ENCODE assay signal across 10 cellular contexts in genomic region chr15:42010434-42010833, GRCh38. TPM values are rescaled to one million over a fixed set of nuclear protein-coding genes. Genes with fewer than 3 reads are reported as not detected.
DNase-seq lines count a peak whose midpoint lies in the region; ATAC-seq and TF ChIP-seq lines count a peak whose summit lies in the region.
"Had no signal": no experiment of that assay in that cellular context is flagged by ENCODE, and none has a peak within 500 bp of the region (broad histone marks: within the 10 kb centered on the region; RNA-seq: fewer than 3 reads in every experiment).

No MANE protein-coding gene starts in this region.

- peak; percentile 72 for ATAC-seq in GM18907 (IDR thresholded peaks at IDR 0.05; ENCODE audit: unreplicated experiment)
- peak; percentile 64 for ATAC-seq in HG03097 (IDR thresholded peaks at IDR 0.05; ENCODE audit: low FRiP score, unreplicated experiment)
- no peak for ATAC-seq in naive thymus-derived CD8-positive, alpha-beta T cell

- no peaks in the 10 kb centered on the region for H3K27me3 Mint-ChIP-seq in activated naive CD8-positive, alpha-beta T cell treated with anti-CD3 and anti-CD28 coated beads for 36 hours
- no peaks in the 10 kb centered on the region for H3K27me3 Mint-ChIP-seq in naive thymus-derived CD8-positive, alpha-beta T cell

- H3K4me2 ChIP-seq in SK-N-SH = no peak overlapping the region

- no peak overlapping the region for H3K4me3 ChIP-seq in SK-N-SH (ENCODE audit: low read depth in 2 of 2, low read length in 1 of 2)

- POLR2A ChIA-PET in SK-N-SH (lab: Yijun Ruan, JAX) = no interaction called here
- POLR2A ChIA-PET in naive thymus-derived CD8-positive, alpha-beta T cell (lab: Charles Lee) = no interaction called here

- H3K9ac ChIP-seq in SK-N-SH = no peak overlapping the region

- H3F3A ChIP-seq in SK-N-SH (replicated peaks; ENCODE audit: insufficient read depth) = no peaks in the 10 kb centered on the region

- no peaks in the 10 kb centered on the region for H3K36me3 ChIP-seq in SK-N-SH (replicated peaks in 1 of 2; ENCODE audit: control insufficient read depth in 1 of 2, insufficient read depth in 2 of 2, low read length in 1 of 2)

- no peaks in the 10 kb centered on the region for H3K9me3 Mint-ChIP-seq in activated naive CD8-positive, alpha-beta T cell treated with anti-CD3 and anti-CD28 coated beads for 36 hours
- H3K9me3 Mint-ChIP-seq in naive thymus-derived CD8-positive, alpha-beta T cell = no peaks in the 10 kb centered on the region

- WGBS in SK-N-SH (ENCODE audit: low lambda C conversion rate) = 8% methylated on average over 1 of the region's 1 CpG

- H3K27me3 ChIP-seq in SK-N-SH (ENCODE audit: insufficient read depth) = 0 out of 2 replicates have a peak, but pooled peaks cover 9% of the 10 kb centered on the region

- DNase-seq in A172 (ENCODE audit: low spot score) (peak; percentile 12), SK-N-SH (no peak), SKM-1 (lab: John Stamatoyannopoulos, UW; ENCODE audit: unreplicated experiment) (no peak), SK-N-DZ (ENCODE audit: low spot score) (no peak)
- DNase-seq in activated naive CD8-positive, alpha-beta T cell treated with anti-CD3 and anti-CD28 coated beads for 36 hours = no peak
- DNase-seq in naive thymus-derived CD8-positive, alpha-beta T cell = no peak
- DNase-seq: stimulated activated CD8-positive, alpha-beta memory T cell treated with anti-CD3 and anti-CD28 coated beads, Interleukin-4, amount 100 ng/mL, for 48 hours had no signal

- H3K36me3 Mint-ChIP-seq in activated naive CD8-positive, alpha-beta T cell treated with anti-CD3 and anti-CD28 coated beads for 36 hours = no peaks in the 10 kb centered on the region
- no peaks in the 10 kb centered on the region for H3K36me3 Mint-ChIP-seq in naive thymus-derived CD8-positive, alpha-beta T cell

- no peak for TF ChIP-seq CTCF in SK-N-SH (IDR thresholded peaks at IDR 0.05)

- no peaks in the 10 kb centered on the region for H3K9me3 ChIP-seq in SK-N-SH

- no peak for TF ChIP-seq RAD21 in SK-N-SH (IDR thresholded peaks at IDR 0.05; ENCODE audit: low read length)

- no peak for TF ChIP-seq EP300 in SK-N-SH (IDR thresholded peaks at IDR 0.05; ENCODE audit: borderline replicate concordance in 1 of 2, low read depth in 1 of 2, low read length in 1 of 2)

- no peak overlapping the region for H3K27ac ChIP-seq in SK-N-SH (ENCODE audit: low read depth in 2 of 2, low read length in 1 of 2)
- H3K27ac ChIP-seq: C4-2B had no signal

- no peaks in the 10 kb centered on the region for H3K9me2 ChIP-seq in SK-N-SH

- H3K4me1 Mint-ChIP-seq in activated naive CD8-positive, alpha-beta T cell treated with anti-CD3 and anti-CD28 coated beads for 36 hours = peaks cover 20% of the 10 kb centered on the region
- peaks cover 0 to 5% (median 0%) of the 10 kb centered on the region in 4 donors for H3K4me1 Mint-ChIP-seq in naive thymus-derived CD8-positive, alpha-beta T cell

- peak overlapping the region; percentile 39 for H3K27ac Mint-ChIP-seq in activated naive CD8-positive, alpha-beta T cell treated with anti-CD3 and anti-CD28 coated beads for 36 hours
- no peak overlapping the region for H3K27ac Mint-ChIP-seq in naive thymus-derived CD8-positive, alpha-beta T cell

- H3K79me2 ChIP-seq in SK-N-SH (ENCODE audit: insufficient read depth) = no peaks in the 10 kb centered on the region

- H3K4me1 ChIP-seq in SK-N-SH (ENCODE audit: control insufficient read depth in 1 of 2, insufficient read depth in 2 of 2, low read depth in 1 of 2, low read length in 1 of 2) = no peaks in the 10 kb centered on the region

- no peak overlapping the region for H2AFZ ChIP-seq in SK-N-SH (ENCODE audit: low read depth)

- H4K20me1 ChIP-seq in SK-N-SH (ENCODE audit: insufficient read depth) = no peaks in the 10 kb centered on the region

- no peak overlapping the region for H3K4me3 Mint-ChIP-seq in activated naive CD8-positive, alpha-beta T cell treated with anti-CD3 and anti-CD28 coated beads for 36 hours
- H3K4me3 Mint-ChIP-seq in naive thymus-derived CD8-positive, alpha-beta T cell = no peak overlapping the region

- CTCF ChIA-PET in SK-N-SH (lab: Yijun Ruan, JAX) = no interaction called here

TF ChIP-seq in SK-N-SH, 30 proteins besides CTCF, POLR2A, EP300 and RAD21:
- TF ChIP-seq ELF1 (IDR thresholded peaks at IDR 0.05) (no peak), CHD2 (IDR thresholded peaks at IDR 0.05; ENCODE audit: low read length, partially characterized antibody) (no peak), GATA2 (CRISPR knock-in tag; IDR thresholded peaks at IDR 0.05) (no peak), TAF1 (IDR thresholded peaks at IDR 0.05; ENCODE audit: borderline replicate concordance, low read depth, low read length) (no peak), IRF3 (IDR thresholded peaks at IDR 0.05; ENCODE audit: low read depth, low read length) (no peak), MXI1 (IDR thresholded peaks at IDR 0.05; ENCODE audit: low read depth, low read length) (no peak), MEF2A (IDR thresholded peaks at IDR 0.05; ENCODE audit: borderline replicate concordance, low read depth) (no peak), NRF1 (IDR thresholded peaks at IDR 0.05; ENCODE audit: low read depth, low read length) (no peak), TEAD4 (IDR thresholded peaks at IDR 0.05; ENCODE audit: borderline replicate concordance, insufficient read depth) (no peak), USF1 (IDR thresholded peaks at IDR 0.05; ENCODE audit: borderline replicate concordance, low read depth) (no peak), EZH2phosphoT487 (IDR thresholded peaks at IDR 0.05; ENCODE audit: borderline replicate concordance, low read depth) (no peak), USF2 (IDR thresholded peaks at IDR 0.05; ENCODE audit: borderline replicate concordance, low read depth, low read length) (no peak), JUND (IDR thresholded peaks at IDR 0.05) (no peak), PBX3 (IDR thresholded peaks at IDR 0.05) (no peak), SMC3 (IDR thresholded peaks at IDR 0.05; ENCODE audit: low read depth, low read length) (no peak)

RNA-seq across cellular contexts. Expression of gene PLA2G4E, which starts 10.4 kb away (rescaled TPM):
- total RNA-seq in A172 (2014; rRNA removed; shearing (Covaris generic)) = not detected in 2 replicates
- not detected for total RNA-seq in activated naive CD8-positive, alpha-beta T cell treated with anti-CD3 and anti-CD28 coated beads for 36 hours
- not detected in 2 replicates for polyA plus RNA-seq in SK-N-SH (2012; rRNA removed)
- polyA plus RNA-seq in SK-N-SH (2012; cell fraction: cytosol; rRNA removed) = not detected in 2 replicates
- not detected in 2 replicates for polyA plus RNA-seq in SK-N-SH (2012; cell fraction: nucleus; rRNA removed)
- total RNA-seq in naive thymus-derived CD8-positive, alpha-beta T cell = not detected
- polyA plus RNA-seq in naive thymus-derived CD8-positive, alpha-beta T cell = not detected
- polyA plus RNA-seq in SK-N-DZ (2014; cell fraction: cytosol; rRNA removed) = not detected in 2 replicates
- not detected in 2 replicates for polyA plus RNA-seq in SK-N-DZ (2014; cell fraction: nucleus; rRNA removed)

RNA-seq across cellular contexts. Expression of gene EHD4, which starts 38.1 kb away (rescaled TPM):
- total RNA-seq in A172 (2014; rRNA removed; shearing (Covaris generic)) = 15.4 and 15.5 TPM in 2 replicates
- total RNA-seq in activated naive CD8-positive, alpha-beta T cell treated with anti-CD3 and anti-CD28 coated beads for 36 hours = 10 to 100 TPM; 23.5 to 23.6 TPM
- polyA plus RNA-seq in SK-N-SH (2012; rRNA removed) = 16.9 and 17.5 TPM in 2 replicates
- polyA plus RNA-seq in SK-N-SH (2012; cell fraction: cytosol; rRNA removed) = 11.1 and 14.4 TPM in 2 replicates
- 9.6 and 11.1 TPM in 2 replicates for polyA plus RNA-seq in SK-N-SH (2012; cell fraction: nucleus; rRNA removed)
- 10 to 100 TPM in 1 of 2 experiments, 1 to 10 TPM in 1; 9.1 to 10.4 TPM for total RNA-seq in naive thymus-derived CD8-positive, alpha-beta T cell
- polyA plus RNA-seq in naive thymus-derived CD8-positive, alpha-beta T cell = 1 to 10 TPM; 5.2 to 7.6 (median 5.9) TPM
- 2.2 and 2.8 TPM in 2 replicates for polyA plus RNA-seq in SK-N-DZ (2014; cell fraction: cytosol; rRNA removed)
- 0.62 and 1.1 TPM in 2 replicates for polyA plus RNA-seq in SK-N-DZ (2014; cell fraction: nucleus; rRNA removed)

Comparison
In these comparisons a context has a peak if more than half of its experiments do, and no peak if none do; other contexts are left out.
1. ATAC-seq: peak in GM18907 (single experiment) and HG03097 (single experiment); none in naive thymus-derived CD8-positive, alpha-beta T cell (0 of 2).